ENCODE assay signal across 29 cellular contexts in genomic region chr3:87558482-87558881, GRCh38.
"Had no signal": no experiment of that assay in that cellular context is flagged by ENCODE, and none has a peak within 500 bp of the region (broad histone marks: within the 10 kb centered on the region; RNA-seq: fewer than 3 reads in every experiment).

No MANE protein-coding gene starts in this region.

- H3K9me3 ChIP-seq: testis, thoracic aorta, thyroid gland, tibial artery, transverse colon, upper lobe of left lung, upper lobe of right lung, uterus, vagina had no signal

- H3K4me3 Mint-ChIP-seq: stimulated activated effector memory CD8-positive, alpha-beta T cell treated with anti-CD3 and anti-CD28 coated beads, Interleukin-12 subunit alpha, Interleukin-12 subunit beta, amount 100 ng/mL, for 72 hours; stimulated activated memory B cell treated with anti-CD40 and anti-IgM and Interleukin-4, amounts not matched to agents 10 μg/mL and 1 μg/mL and 100 μg/mL, for 72 hours; stimulated activated naive B cell treated with anti-CD40 and anti-IgM and Interleukin-4, amounts not matched to agents 10 μg/mL and 1 μg/mL and 100 μg/mL, for 72 hours; stimulated activated naive CD8-positive, alpha-beta T cell treated with anti-CD3 and anti-CD28 coated beads, Interleukin-15, amount 100 ng/mL, for 72 hours; stimulated activated naive CD8-positive, alpha-beta T cell treated with anti-CD3 and anti-CD28 coated beads, Interleukin-15, Interleukin-2, amounts not matched to agents 100 ng/mL and 50 ng/mL, for 24 hours; type B pancreatic cell had no signal

- H3K27me3 Mint-ChIP-seq: stimulated activated memory B cell treated with anti-CD40 and anti-IgM and Interleukin-4, amounts not matched to agents 10 μg/mL and 1 μg/mL and 100 μg/mL, for 72 hours; stimulated activated naive B cell treated with anti-CD40 and anti-IgM and Interleukin-4, amounts not matched to agents 10 μg/mL and 1 μg/mL and 100 μg/mL, for 72 hours; stimulated activated naive CD8-positive, alpha-beta T cell treated with anti-CD3 and anti-CD28 coated beads, Interleukin-15, amount 100 ng/mL, for 72 hours; stimulated activated naive CD8-positive, alpha-beta T cell treated with anti-CD3 and anti-CD28 coated beads, Interleukin-15, Interleukin-2, amounts not matched to agents 100 ng/mL and 50 ng/mL, for 24 hours; type B pancreatic cell had no signal

- H3K4me3 ChIP-seq: stomach, suprapubic skin, testis, thoracic aorta, thyroid gland, tibial artery, tibial nerve, transverse colon, upper lobe of left lung, upper lobe of right lung, uterus, vagina had no signal

- H3K36me3 ChIP-seq: stomach, suprapubic skin, thoracic aorta, thyroid gland, tibial artery, tibial nerve, transverse colon, upper lobe of left lung, upper lobe of right lung, uterus, vagina had no signal

- H3K27me3 ChIP-seq: stomach, suprapubic skin, testis, thyroid gland, tibial artery, tibial nerve, transverse colon, upper lobe of left lung, upper lobe of right lung, uterus, vagina had no signal

- ATAC-seq: stimulated activated effector memory CD8-positive, alpha-beta T cell treated with anti-CD3 and anti-CD28 coated beads, Interleukin-12 subunit alpha, Interleukin-12 subunit beta, amount 100 ng/mL, for 72 hours; stimulated activated memory B cell treated with anti-CD40 and anti-IgM and Interleukin-4, amounts not matched to agents 10 μg/mL and 1 μg/mL and 100 μg/mL, for 72 hours; stimulated activated naive B cell treated with anti-CD40 and anti-IgM and Interleukin-4, amounts not matched to agents 10 μg/mL and 1 μg/mL and 100 μg/mL, for 72 hours; stimulated activated naive CD8-positive, alpha-beta T cell treated with anti-CD3 and anti-CD28 coated beads, Interleukin-15, amount 100 ng/mL, for 72 hours; stimulated activated naive CD8-positive, alpha-beta T cell treated with anti-CD3 and anti-CD28 coated beads, Interleukin-15, Interleukin-2, amounts not matched to agents 100 U/mL and 50 U/mL, for 24 hours; upper lobe of right lung had no signal

- FAIRE-seq: urothelium cell line had no signal

- H3K36me3 Mint-ChIP-seq: stimulated activated effector memory CD8-positive, alpha-beta T cell treated with anti-CD3 and anti-CD28 coated beads, Interleukin-12 subunit alpha, Interleukin-12 subunit beta, amount 100 ng/mL, for 72 hours; stimulated activated memory B cell treated with anti-CD40 and anti-IgM and Interleukin-4, amounts not matched to agents 10 μg/mL and 1 μg/mL and 100 μg/mL, for 72 hours; stimulated activated naive B cell treated with anti-CD40 and anti-IgM and Interleukin-4, amounts not matched to agents 10 μg/mL and 1 μg/mL and 100 μg/mL, for 72 hours; type B pancreatic cell had no signal

- H3K27ac ChIP-seq: stomach, suprapubic skin, testis, thoracic aorta, thyroid gland, tibial artery, tibial nerve, transverse colon, upper lobe of left lung, upper lobe of right lung, uterus, vagina had no signal

- H3K27ac Mint-ChIP-seq: stimulated activated effector memory CD8-positive, alpha-beta T cell treated with anti-CD3 and anti-CD28 coated beads, Interleukin-12 subunit alpha, Interleukin-12 subunit beta, amount 100 ng/mL, for 72 hours; stimulated activated memory B cell treated with anti-CD40 and anti-IgM and Interleukin-4, amounts not matched to agents 10 μg/mL and 1 μg/mL and 100 μg/mL, for 72 hours; stimulated activated naive B cell treated with anti-CD40 and anti-IgM and Interleukin-4, amounts not matched to agents 10 μg/mL and 1 μg/mL and 100 μg/mL, for 72 hours; stimulated activated naive CD8-positive, alpha-beta T cell treated with anti-CD3 and anti-CD28 coated beads, Interleukin-15, amount 100 ng/mL, for 72 hours; stimulated activated naive CD8-positive, alpha-beta T cell treated with anti-CD3 and anti-CD28 coated beads, Interleukin-15, Interleukin-2, amounts not matched to agents 100 ng/mL and 50 ng/mL, for 24 hours; type B pancreatic cell had no signal

- DNase-seq: stimulated activated CD4-positive, alpha-beta T cell treated with anti-CD3 and anti-CD28 coated beads, Interleukin-2, amount 100 ng/mL, for 48 hours; stimulated activated CD4-positive, alpha-beta T cell treated with anti-CD3 and anti-CD28 coated beads, Interleukin-4, amount 100 ng/mL, for 1 hour; stimulated activated CD4-positive, alpha-beta T cell treated with anti-CD3 and anti-CD28 coated beads, Interleukin-4, amount 100 ng/mL, for 24 hours; stimulated activated CD4-positive, alpha-beta T cell treated with anti-CD3 and anti-CD28 coated beads, Interleukin-4, amount 100 ng/mL, for 4 hours; stimulated activated CD8-positive, alpha-beta memory T cell treated with anti-CD3 and anti-CD28 coated beads, Interleukin-4, amount 100 ng/mL, for 48 hours; stimulated activated naive B cell treated with anti-CD40 and anti-IgM and Interleukin-4, amounts not matched to agents 10 μg/mL and 1 μg/mL and 100 μg/mL, for 72 hours; stimulated activated naive CD4-positive, alpha-beta T cell; stimulated activated naive CD4-positive, alpha-beta T cell treated with Interleukin-2 at 50 U/mL for 16 hours; stimulated activated naive CD8-positive, alpha-beta T cell treated with anti-CD3 and anti-CD28 coated beads, Interleukin-15, amount 100 ng/mL, for 72 hours; stimulated activated naive CD8-positive, alpha-beta T cell treated with anti-CD3 and anti-CD28 coated beads, Interleukin-15, Interleukin-2, amounts not matched to agents 100 U/mL and 50 U/mL, for 24 hours; stomach; substantia nigra; testis; thyroid gland; tibial artery; transverse colon; trophoblast cell; upper lobe of left lung; upper lobe of right lung; uterus had no signal

- H3K4me1 Mint-ChIP-seq: stimulated activated effector memory CD8-positive, alpha-beta T cell treated with anti-CD3 and anti-CD28 coated beads, Interleukin-12 subunit alpha, Interleukin-12 subunit beta, amount 100 ng/mL, for 72 hours; stimulated activated memory B cell treated with anti-CD40 and anti-IgM and Interleukin-4, amounts not matched to agents 10 μg/mL and 1 μg/mL and 100 μg/mL, for 72 hours; stimulated activated naive B cell treated with anti-CD40 and anti-IgM and Interleukin-4, amounts not matched to agents 10 μg/mL and 1 μg/mL and 100 μg/mL, for 72 hours; stimulated activated naive CD8-positive, alpha-beta T cell treated with anti-CD3 and anti-CD28 coated beads, Interleukin-15, amount 100 ng/mL, for 72 hours had no signal

- H3K4me1 ChIP-seq: stomach, suprapubic skin, testis, thyroid gland, tibial artery, tibial nerve, upper lobe of left lung, upper lobe of right lung, uterus, vagina had no signal

- H3K9me3 Mint-ChIP-seq: stimulated activated effector memory CD8-positive, alpha-beta T cell treated with anti-CD3 and anti-CD28 coated beads, Interleukin-12 subunit alpha, Interleukin-12 subunit beta, amount 100 ng/mL, for 72 hours; stimulated activated memory B cell treated with anti-CD40 and anti-IgM and Interleukin-4, amounts not matched to agents 10 μg/mL and 1 μg/mL and 100 μg/mL, for 72 hours; stimulated activated naive B cell treated with anti-CD40 and anti-IgM and Interleukin-4, amounts not matched to agents 10 μg/mL and 1 μg/mL and 100 μg/mL, for 72 hours; stimulated activated naive CD8-positive, alpha-beta T cell treated with anti-CD3 and anti-CD28 coated beads, Interleukin-15, amount 100 ng/mL, for 72 hours; stimulated activated naive CD8-positive, alpha-beta T cell treated with anti-CD3 and anti-CD28 coated beads, Interleukin-15, Interleukin-2, amounts not matched to agents 100 ng/mL and 50 ng/mL, for 24 hours; type B pancreatic cell had no signal
